Comparison of ENCODE assay signal across 20 cellular contexts in the genomic region with DNA sequence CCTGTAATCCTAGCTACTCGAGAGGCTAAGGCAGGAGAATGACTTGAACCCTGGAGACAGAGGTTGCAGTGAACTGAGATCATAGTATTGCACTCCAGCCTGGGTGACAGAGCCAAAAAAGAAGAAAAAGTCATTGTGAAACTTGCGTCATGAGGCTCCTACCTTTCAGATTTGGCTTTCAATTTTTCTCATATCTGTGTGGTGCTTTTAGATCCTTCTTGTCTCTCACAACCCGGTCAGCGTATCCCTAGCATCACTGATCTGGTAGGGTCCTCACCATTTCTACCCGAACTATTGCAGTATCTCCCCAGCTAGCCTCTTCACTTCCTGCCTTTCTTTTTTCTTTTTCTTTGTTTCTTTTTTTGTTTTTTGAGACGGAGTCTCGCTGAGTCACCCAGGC. TPM values are rescaled to one million over a fixed set of nuclear protein-coding genes. Genes with fewer than 3 reads are reported as not detected.
DNase-seq lines count a peak whose midpoint lies in the region; ATAC-seq, FAIRE-seq and TF ChIP-seq lines count a peak whose summit lies in the region.
"Had no signal": no experiment of that assay in that cellular context is flagged by ENCODE, and none has a peak within 500 bp of the region (broad histone marks: within the 10 kb centered on the region; RNA-seq: fewer than 3 reads in every experiment).

No MANE protein-coding gene starts in this region.

- H3K27ac ChIP-seq in GM12878 (ENCODE audit: control insufficient read depth, insufficient read depth) (no peak overlapping the region), left ventricle myocardium inferior (replicated peaks) (no peak overlapping the region)
- H3K27ac ChIP-seq: cardiac muscle cell, esophagus muscularis mucosa, KMS-11, right atrium auricular region, upper lobe of left lung had no signal

- H3K27me3 ChIP-seq in GM12878 (replicated peaks in 1 of 2; ENCODE audit: control insufficient read depth in 2 of 2, insufficient read depth in 2 of 2, low read length in 1 of 2): no peaks in the 10 kb centered on the region
- H3K27me3 ChIP-seq in left ventricle myocardium inferior (ENCODE audit: low read depth): peaks cover 25% of the 10 kb centered on the region
- H3K27me3 ChIP-seq: cardiac muscle cell, right atrium auricular region, upper lobe of left lung had no signal

- SMC1A ChIA-PET in GM12878 (lab: Charles Lee; ENCODE audit: uncharacterized antibody, unreplicated experiment): interaction anchor here (0.6 to 1.5 kb wide), 2 partner anchors 57 to 539 kb away, joined by 3 to 4 read pairs; no protein-coding TSS in a partner anchor

- DNase-seq in activated CD4-positive, alpha-beta T cell treated with anti-CD3 and anti-CD28 coated beads, Interleukin-2, amount 10 ng/mL, durations not matched to agents 24 days and 14 days: peak; percentile 62
- DNase-seq in activated CD4-positive, alpha-beta T cell treated with anti-CD3 and anti-CD28 coated beads, Interleukin-2, amount 50 U/mL, for 4 hours: no peak
- DNase-seq in GM12892 (ENCODE audit: insufficient read length) (no peak), HT1080 (ENCODE audit: low read depth) (peak; percentile 26), GM12878 (ENCODE audit: low read depth, low spot score) (peak; percentile 31), left ventricle myocardium inferior (no peak), HPDE6-E6E7 (ENCODE audit: extremely low spot score) (no peak), iPS-NIHi11 (ENCODE audit: low spot score) (no peak)
- DNase-seq: activated CD8-positive, alpha-beta memory T cell treated with anti-CD3 and anti-CD28 coated beads for 24 hours; DMS79 treated with DMSO at 0.1 percent for 48 hours; glutamatergic neuron; islet precursor cell; NCI-H1105 treated with DMSO at 0.1 percent for 48 hours; SHP77 treated with DMSO at 0.1 percent for 48 hours; upper lobe of left lung had no signal

- peak; percentile 9 for FAIRE-seq in GM12892 (lab: Jason Lieb, UNC)
- FAIRE-seq in GM12878 (lab: Jason Lieb, UNC): peak; percentile 61
- FAIRE-seq: A549 had no signal

- TF ChIP-seq POLR2A in GM12892 (IDR thresholded peaks at IDR 0.05; ENCODE audit: low read depth, low read length) (no peak), GM12878 (IDR thresholded peaks at IDR 0.05; ENCODE audit: low read depth, low read length) (no peak)

- H3K4me3 ChIP-seq in GM12878: 0 out of 2 replicates have a peak overlapping the region, but pooled peaks have one; percentile 3
- no peak overlapping the region for H3K4me3 ChIP-seq in left ventricle myocardium inferior
- H3K4me3 ChIP-seq: A549, cardiac muscle cell, esophagus muscularis mucosa, right atrium auricular region, upper lobe of left lung had no signal

- no TSS peak for BruUV-seq in GM12878 (replicated peaks; lab: Mats Ljungman, UMichigan)

- no peaks in the 10 kb centered on the region for H3K36me3 Mint-ChIP-seq in activated CD4-positive, alpha-beta T cell treated with anti-CD3 and anti-CD28 coated beads, Interleukin-2, amount 10 ng/mL, durations not matched to agents 24 days and 14 days (ENCODE audit: low read depth)

- TF ChIP-seq RAD21 in GM12878 (IDR thresholded peaks at IDR 0.05; ENCODE audit: insufficient read depth, low read depth, low read length): no peak

- H3K27me3 Mint-ChIP-seq in activated CD4-positive, alpha-beta T cell treated with anti-CD3 and anti-CD28 coated beads, Interleukin-2, amount 10 ng/mL, durations not matched to agents 24 days and 14 days: no peaks in the 10 kb centered on the region

- H3K9me3 ChIP-seq in GM12878 (replicated peaks; ENCODE audit: control insufficient read depth, insufficient read depth, low read length) (no peaks in the 10 kb centered on the region), left ventricle myocardium inferior (replicated peaks) (no peaks in the 10 kb centered on the region)
- H3K9me3 ChIP-seq: A549, esophagus muscularis mucosa, right atrium auricular region, upper lobe of left lung had no signal

- H3K36me3 ChIP-seq in GM12878 (ENCODE audit: control insufficient read depth in 2 of 2, insufficient read depth in 2 of 2, low read length in 1 of 2): no peaks in the 10 kb centered on the region
- no peaks in the 10 kb centered on the region for H3K36me3 ChIP-seq in left ventricle myocardium inferior
- H3K36me3 ChIP-seq: cardiac muscle cell, esophagus muscularis mucosa, right atrium auricular region, upper lobe of left lung had no signal

- no peak for TF ChIP-seq CTCF in GM12878 (IDR thresholded peaks at IDR 0.05 in 2 of 3, conservative IDR thresholded peaks at IDR 0.05 in 1 of 3; ENCODE audit: control insufficient read depth in 2 of 3, extremely low read depth in 1 of 3, insufficient read depth in 1 of 3, low read depth in 3 of 3, low read length in 3 of 3)
- TF ChIP-seq CTCF in left ventricle myocardium inferior (IDR thresholded peaks at IDR 0.05; ENCODE audit: borderline replicate concordance): no peak

- peak overlapping the region; percentile 63 for H3K4me3 Mint-ChIP-seq in activated CD4-positive, alpha-beta T cell treated with anti-CD3 and anti-CD28 coated beads, Interleukin-2, amount 10 ng/mL, durations not matched to agents 24 days and 14 days

- POLR2A ChIA-PET in GM12878 (lab: Charles Lee): interaction anchor here (0.7 kb wide), 1 partner anchor 48 kb away, joined by 6 read pairs; no protein-coding TSS in a partner anchor

- intact Hi-C loops in activated CD4-positive, alpha-beta T cell treated with anti-CD3 and anti-CD28 coated beads, Interleukin-2, amount 10 ng/mL, durations not matched to agents 24 days and 14 days (cut with micrococcal nuclease): no loop called here
- intact Hi-C loops in GM12878 (cut with micrococcal nuclease; ENCODE audit: unreplicated experiment): no loop called here
- intact Hi-C loops in left ventricle myocardium inferior (cut with micrococcal nuclease): no loop called here

- peaks cover 25% of the 10 kb centered on the region for H3K4me1 Mint-ChIP-seq in activated CD4-positive, alpha-beta T cell treated with anti-CD3 and anti-CD28 coated beads, Interleukin-2, amount 10 ng/mL, durations not matched to agents 24 days and 14 days

- no peak overlapping the region for H2AFZ ChIP-seq in GM12878 (ENCODE audit: control insufficient read depth, low read depth, low read length)

- peaks cover 12% of the 10 kb centered on the region for H3K4me1 ChIP-seq in GM12878 (ENCODE audit: control insufficient read depth, insufficient read depth, low read length)
- H3K4me1 ChIP-seq in left ventricle myocardium inferior: peaks cover 5% of the 10 kb centered on the region
- H3K4me1 ChIP-seq: esophagus muscularis mucosa had no signal

- RAD21 ChIA-PET in GM12878 (lab: Charles Lee; ENCODE audit: unreplicated experiment): interaction anchor here (1.0 to 2.1 kb wide), 2 partner anchors 31 to 57 kb away, joined by 3 to 7 read pairs; no protein-coding TSS in a partner anchor

- no peak for TF ChIP-seq EP300 in GM12878 (IDR thresholded peaks at IDR 0.05; ENCODE audit: borderline replicate concordance in 1 of 2, control insufficient read depth in 1 of 2, low read depth in 2 of 2, low read length in 2 of 2)

- in situ Hi-C loops in GM12878 (cut with MboI): no loop called here

- ATAC-seq in GM12878: peak; percentile 83
- ATAC-seq: A549 had no signal

- WGBS in GM12878 (ENCODE audit: insufficient coverage, insufficient replicate concordance, low lambda C conversion rate, missing lambda C conversion rate): 2% methylated on average over 6 of the region's 7 CpGs

- no peaks in the 10 kb centered on the region for H3K79me2 ChIP-seq in GM12878 (ENCODE audit: control insufficient read depth, insufficient read depth, low read length)

- no peaks in the 10 kb centered on the region for H3K9me3 Mint-ChIP-seq in activated CD4-positive, alpha-beta T cell treated with anti-CD3 and anti-CD28 coated beads, Interleukin-2, amount 10 ng/mL, durations not matched to agents 24 days and 14 days

- no peak overlapping the region; the same call in 1 of the 2 replicates for H3K4me2 ChIP-seq in GM12878 (ENCODE audit: control insufficient read depth, insufficient read depth)
- H3K4me2 ChIP-seq: A549, KMS-11 had no signal

- CTCF ChIA-PET in GM12878 (lab: Yijun Ruan, JAX): no interaction called here

- H3K27ac Mint-ChIP-seq in activated CD4-positive, alpha-beta T cell treated with anti-CD3 and anti-CD28 coated beads, Interleukin-2, amount 10 ng/mL, durations not matched to agents 24 days and 14 days: peak overlapping the region; percentile 62

- H3K9ac ChIP-seq in GM12878 (ENCODE audit: control insufficient read depth, insufficient read depth, low read length): no peak overlapping the region
- H3K9ac ChIP-seq: KMS-11 had no signal

- no peaks in the 10 kb centered on the region for H4K20me1 ChIP-seq in GM12878 (ENCODE audit: control insufficient read depth, insufficient read depth)

TF ChIP-seq in GM12878, 131 proteins besides CTCF, POLR2A, EP300 and RAD21 (continues in another document):
- TF ChIP-seq MTA2 (IDR thresholded peaks at IDR 0.05; ENCODE audit: low read depth) (no peak), TARDBP (IDR thresholded peaks at IDR 0.05; ENCODE audit: borderline replicate concordance) (no peak), MEF2B (IDR thresholded peaks at IDR 0.05; ENCODE audit: partially characterized antibody, poor library complexity, severe bottlenecking) (no peak)

RNA-seq across cellular contexts. Expression of gene GCNT3, which starts 21.6 kb away (rescaled TPM):
- not detected in 2 replicates for total RNA-seq in activated CD4-positive, alpha-beta T cell treated with anti-CD3 and anti-CD28 coated beads, Interleukin-2, amount 10 ng/mL, durations not matched to agents 24 days and 14 days
- polyA plus RNA-seq in GM12892 (2012; ENCODE audit: missing spikeins): 0.57 TPM
- total RNA-seq in HT1080 (2014; rRNA removed; shearing (Covaris generic)): 0.10 and 0.79 TPM in 2 replicates
- 0.20 and 0.26 TPM in 2 replicates for polyA plus RNA-seq in HT1080 (2015; cell fraction: cytosol; rRNA removed)
- 0.47 and 0.58 TPM in 2 replicates for polyA plus RNA-seq in HT1080 (2015; cell fraction: nucleus; rRNA removed)
- not detected in 2 replicates for total RNA-seq in GM12878 (2013; cell fraction: nucleolus; rRNA removed)
- total RNA-seq in GM12878 (2014; rRNA removed): 0.05 and 0.34 TPM in 2 replicates
- total RNA-seq in GM12878 (2014; rRNA removed; fragmentation: Illumina TruSeq; extraction: Trizol): 0.04 and 0.23 TPM in 2 replicates
- 0.11 and 0.31 TPM in 2 replicates for total RNA-seq in GM12878 (2021)
- not detected for polyA plus RNA-seq in GM12878 (2011; ENCODE audit: low read depth)
- 0.53 and 0.55 TPM in 2 replicates for polyA plus RNA-seq in GM12878 (2011; rRNA removed)
- polyA plus RNA-seq in GM12878 (2011; cell fraction: cytosol; rRNA removed): 0.28 and 0.51 TPM in 2 replicates
- 0.15 and 0.27 TPM in 2 replicates for polyA plus RNA-seq in GM12878 (2011; cell fraction: nucleus; rRNA removed)
- 0.08 and 0.21 TPM in 2 replicates for polyA plus RNA-seq in GM12878 (2012)
- polyA plus RNA-seq in GM12878 (2014; fragmentation: Illumina TruSeq; extraction: Trizol): 0.12 TPM in 1 of 2 replicates, not detected in the other
- polyA plus RNA-seq in GM12878 (2014; fragmentation: Nextera tagmentation; extraction: Ambion mirVana): under 1 TPM in 1 of 2 experiments, not detected in 1; 0.38 TPM
- 0.03 and 0.05 TPM in 2 replicates for polyA plus RNA-seq in GM12878 (2014; rRNA removed)
- polyA plus RNA-seq in GM12878 (2016; fragmentation: Nextera tagmentation; extraction: Ambion mirVana): under 1 TPM in 1 of 2 experiments, not detected in 1; 0.20 TPM
- 0.36 and 0.73 TPM in 2 replicates for polyA minus RNA-seq in GM12878 (2011; rRNA and poly(A)+ RNA removed)
- polyA minus RNA-seq in GM12878 (2011; cell fraction: cytosol; rRNA and poly(A)+ RNA removed): not detected in 2 replicates
- 0.48 and 0.60 TPM in 2 replicates for polyA minus RNA-seq in GM12878 (2011; cell fraction: nucleus; rRNA and poly(A)+ RNA removed)
- 0.14 TPM for total RNA-seq in left ventricle myocardium inferior
- total RNA-seq: cardiac muscle cell, right atrium auricular region had no signal

Comparison
In these comparisons a context has a peak if more than half of its experiments do, and no peak if none do; other contexts are left out.
1. DNase-seq: peak in activated CD4-positive, alpha-beta T cell treated with anti-CD3 and anti-CD28 coated beads, Interleukin-2, amount 10 ng/mL, durations not matched to agents 24 days and 14 days (single experiment), HT1080 (single experiment) and GM12878 (single experiment); none in activated CD4-positive, alpha-beta T cell treated with anti-CD3 and anti-CD28 coated beads, Interleukin-2, amount 50 U/mL, for 4 hours (0 of 2), GM12892 (single experiment), left ventricle myocardium inferior (single experiment), HPDE6-E6E7 (single experiment) and iPS-NIHi11 (single experiment).